Comparison of ENCODE assay signal across 1 cellular context in the genomic region with DNA sequence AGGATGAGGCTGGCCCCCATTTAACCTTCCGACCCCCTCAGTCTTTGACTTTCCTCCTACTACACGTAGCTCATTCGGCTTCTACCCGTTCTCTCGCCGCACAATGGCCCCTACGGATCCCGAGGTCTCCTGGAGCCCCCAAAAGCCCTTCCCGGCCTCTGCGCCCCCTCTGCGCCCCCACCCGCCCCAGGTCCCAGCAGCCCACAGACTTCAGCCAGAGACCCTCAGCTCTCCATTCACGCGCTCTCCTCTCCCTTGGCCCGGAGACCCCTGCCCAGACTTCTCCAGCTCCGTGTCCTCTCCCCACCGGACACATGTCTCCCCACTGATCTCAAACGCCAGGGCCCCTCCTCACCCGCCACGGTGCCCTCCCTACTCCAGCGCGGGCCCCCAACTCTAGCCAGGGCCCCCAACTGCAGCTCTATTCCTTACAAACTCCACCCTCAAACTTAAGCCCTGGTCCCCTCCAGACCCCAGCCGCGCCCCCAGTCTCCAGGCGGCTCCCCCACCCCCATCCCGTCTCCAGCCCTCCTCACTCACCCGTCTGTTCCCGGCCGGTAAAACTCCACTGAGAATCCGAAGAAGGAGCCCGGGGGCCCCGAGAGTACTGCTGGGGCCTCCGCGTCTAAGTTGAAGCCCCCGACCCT.
TF ChIP-seq lines count a peak whose summit lies in the region.

No MANE protein-coding gene starts in this region.

TF ChIP-seq in H1, 55 proteins besides CTCF, POLR2A, EP300 and RAD21:
- TF ChIP-seq KDM4A (IDR thresholded peaks at IDR 0.05; ENCODE audit: low read depth, low read length, severe bottlenecking) (peak; percentile 54), CTBP2 (IDR thresholded peaks at IDR 0.05; ENCODE audit: borderline replicate concordance, insufficient read depth, insufficient read length, low read length) (no peak), YY1 (IDR thresholded peaks at IDR 0.05; ENCODE audit: low read depth, low read length) (no peak), SIRT6 (IDR thresholded peaks at IDR 0.05; ENCODE audit: low read length) (no peak)
TF ChIP-seq in H1: peak in this region for 1.
